ENCODE assay signal across 17 cellular contexts in genomic region chr21:27201197-27201596, GRCh38.
"Had no signal": no experiment of that assay in that cellular context is flagged by ENCODE, and none has a peak within 500 bp of the region (broad histone marks: within the 10 kb centered on the region; RNA-seq: fewer than 3 reads in every experiment).

No MANE protein-coding gene starts in this region.

- H3K4me3 ChIP-seq: gastroesophageal sphincter, hepatocyte, mucosa of descending colon, thyroid gland, uterus had no signal

- H3K27me3 ChIP-seq: gastroesophageal sphincter, hepatocyte, thyroid gland, uterus had no signal

- H3K27ac ChIP-seq: gastroesophageal sphincter, hepatocyte, thyroid gland had no signal

- DNase-seq: activated CD4-positive, alpha-beta memory T cell treated with anti-CD3 and anti-CD28 coated beads, Interleukin-2, amount 10 ng/mL, durations not matched to agents 7 days and 5 days; activated CD4-positive, alpha-beta T cell treated with anti-CD3 and anti-CD28 coated beads for 4 hours; activated naive CD4-positive, alpha-beta T cell treated with anti-CD3 and anti-CD28 coated beads, Interleukin-2, amount 10 ng/mL, durations not matched to agents 7 days and 5 days; activated T-cell treated with anti-CD3 and anti-CD28 coated beads, Interleukin-2, amount 50 U/mL, for 24 hours; erythroblast; mammary epithelial cell; mucosa of descending colon; naive thymus-derived CD8-positive, alpha-beta T cell; stimulated activated CD4-positive, alpha-beta T cell treated with anti-CD3 and anti-CD28 coated beads, Interleukin-2, amount 100 ng/mL, for 48 hours; T-helper 2 cell; thyroid gland; uterus had no signal

- H3K9me3 ChIP-seq: gastroesophageal sphincter, mucosa of descending colon, thyroid gland, uterus had no signal

- ATAC-seq: gastroesophageal sphincter; left lobe of liver; mucosa of descending colon; naive thymus-derived CD8-positive, alpha-beta T cell; stimulated activated memory B cell treated with anti-CD40 and anti-IgM and Interleukin-4, amounts not matched to agents 10 μg/mL and 1 μg/mL and 100 μg/mL, for 72 hours; WTC11 had no signal

- H3K36me3 ChIP-seq: gastroesophageal sphincter, thyroid gland, uterus had no signal

- H3K4me1 ChIP-seq: uterus had no signal

- H2AFZ ChIP-seq: hepatocyte had no signal

- H3K4me2 ChIP-seq: hepatocyte had no signal

- H3K79me2 ChIP-seq: hepatocyte had no signal
